ENCODE assay signal across 1 cellular context in genomic region chrX:140440891-140441290, GRCh38.
TF ChIP-seq lines count a peak whose summit lies in the region.

No MANE protein-coding gene starts in this region.

TF ChIP-seq in WTC11, 78 proteins besides CTCF, POLR2A, EP300 and RAD21 (continued from another document):
- TF ChIP-seq ZNF512 (CRISPR knock-in tag; IDR thresholded peaks at IDR 0.05; ENCODE audit: borderline replicate concordance): no peak
- TF ChIP-seq CDX4 (CRISPR knock-in tag; IDR thresholded peaks at IDR 0.05; ENCODE audit: borderline replicate concordance): no peak
- no peak for TF ChIP-seq CBFB (CRISPR knock-in tag; IDR thresholded peaks at IDR 0.05; ENCODE audit: low read depth)
- TF ChIP-seq USF1 (CRISPR knock-in tag; IDR thresholded peaks at IDR 0.05): no peak
- TF ChIP-seq IRF2 (CRISPR knock-in tag; IDR thresholded peaks at IDR 0.05; ENCODE audit: borderline replicate concordance, low read depth): no peak
- no peak for TF ChIP-seq NR3C1 (CRISPR knock-in tag; conservative IDR thresholded peaks at IDR 0.05; ENCODE audit: low read depth)
- no peak for TF ChIP-seq AFF4 (CRISPR knock-in tag; IDR thresholded peaks at IDR 0.05; ENCODE audit: borderline replicate concordance)
- no peak for TF ChIP-seq ZNF396 (CRISPR knock-in tag; IDR thresholded peaks at IDR 0.05; ENCODE audit: borderline replicate concordance)
- TF ChIP-seq NR1H2 (CRISPR knock-in tag; IDR thresholded peaks at IDR 0.05): no peak
- TF ChIP-seq MLX (CRISPR knock-in tag; IDR thresholded peaks at IDR 0.05): no peak
- no peak for TF ChIP-seq FOXP4 (CRISPR knock-in tag; IDR thresholded peaks at IDR 0.05)
- no peak for TF ChIP-seq GTF2I (CRISPR knock-in tag; conservative IDR thresholded peaks at IDR 0.05)
- no peak for TF ChIP-seq PREB (CRISPR knock-in tag; IDR thresholded peaks at IDR 0.05; ENCODE audit: borderline replicate concordance)
- TF ChIP-seq ZMAT4 (CRISPR knock-in tag; IDR thresholded peaks at IDR 0.05): no peak
- no peak for TF ChIP-seq ETV6 (CRISPR knock-in tag; IDR thresholded peaks at IDR 0.05)
- no peak for TF ChIP-seq HMGA2 (CRISPR knock-in tag; IDR thresholded peaks at IDR 0.05)
- TF ChIP-seq ZNF671 (CRISPR knock-in tag; IDR thresholded peaks at IDR 0.05): no peak
- TF ChIP-seq PRRX2 (CRISPR knock-in tag; IDR thresholded peaks at IDR 0.05): no peak
